8 cellular contexts compared by ENCODE assay signal in genomic region chr6:156779206-156780116, GRCh38. TPM values are rescaled to one million over a fixed set of nuclear protein-coding genes. Genes with fewer than 3 reads are reported as not detected.
A peak's percentile ranks its signal among the peaks of the same experiment; 100 is the strongest.
DNase-seq lines count a peak whose midpoint lies in the region; ATAC-seq and TF ChIP-seq lines count a peak whose summit lies in the region.

No MANE protein-coding gene starts in this region.

- H3K36me3 ChIP-seq in OCI-LY3 (replicated peaks; ENCODE audit: low read depth, low read length): no peaks in the 10 kb centered on the region
- no peaks in the 10 kb centered on the region for H3K36me3 ChIP-seq in gastroesophageal sphincter
- H3K36me3 ChIP-seq in thymus (ENCODE audit: control insufficient read depth, insufficient read depth): no peaks in the 10 kb centered on the region

- peak overlapping the region; percentile 91 for H3K9ac ChIP-seq in OCI-LY3 (ENCODE audit: low read length)

- WGBS in gastroesophageal sphincter (ENCODE audit: low coverage in 1 of 2), 2 donors: 0% methylated on average over 7 to 9 of the region's 109 CpGs
- under 1% methylated on average over 109 of the region's 109 CpGs for WGBS in thymus

- peaks cover 17% of the 10 kb centered on the region for H4K20me1 ChIP-seq in OCI-LY3 (ENCODE audit: insufficient read depth, low read length)

- ATAC-seq in GM21528 (IDR thresholded peaks at IDR 0.05; ENCODE audit: low FRiP score, unreplicated experiment) (peak; percentile 22), gastroesophageal sphincter (peak; percentile 39), GM18502 (IDR thresholded peaks at IDR 0.05; ENCODE audit: poor library complexity, unreplicated experiment) (no peak)

- peak; percentile 12 to 41 for TF ChIP-seq POLR2A in gastroesophageal sphincter (IDR thresholded peaks at IDR 0.05)

- H3K27ac ChIP-seq in OCI-LY3 (ENCODE audit: low read length) (peak overlapping the region; percentile 85), gastroesophageal sphincter (peak overlapping the region; percentile 89 to 99 (median 97)), thymus (ENCODE audit: low read depth) (peak overlapping the region; percentile 99)

- peaks cover 7% of the 10 kb centered on the region; the same call in 1 of the 2 replicates for H3K27me3 ChIP-seq in OCI-LY3 (ENCODE audit: low read depth, low read length)
- H3K27me3 ChIP-seq in gastroesophageal sphincter: no peaks in the 10 kb centered on the region
- H3K27me3 ChIP-seq in thymus (ENCODE audit: control insufficient read depth, insufficient read depth): no peaks in the 10 kb centered on the region

- H2AFZ ChIP-seq in OCI-LY3 (ENCODE audit: low read depth, low read length): no peak overlapping the region

- H3K9me3 ChIP-seq in OCI-LY3 (ENCODE audit: insufficient read depth, low read length) (no peaks in the 10 kb centered on the region), gastroesophageal sphincter (no peaks in the 10 kb centered on the region), thymus (ENCODE audit: control insufficient read depth) (no peaks in the 10 kb centered on the region)

- peaks cover 71% of the 10 kb centered on the region for H3K79me2 ChIP-seq in OCI-LY3 (ENCODE audit: low read length)

- peak overlapping the region; percentile 87 for H3K4me3 ChIP-seq in AG10803 (ENCODE audit: low read length)
- peak overlapping the region; percentile 87 for H3K4me3 ChIP-seq in OCI-LY3 (ENCODE audit: low read length)
- H3K4me3 ChIP-seq in gastroesophageal sphincter: peak overlapping the region; percentile 78 to 81
- peak overlapping the region; percentile 93 for H3K4me3 ChIP-seq in thymus (ENCODE audit: low read length)

- DNase-seq in AG10803 (ENCODE audit: low read depth): no peak
- DNase-seq in activated effector memory CD4-positive, alpha-beta T cell treated with Interleukin-2 at 50 U/mL for 16 hours: peak; percentile 47
- peak; percentile 38 for DNase-seq in occipital lobe (lab: John Stamatoyannopoulos, UW)

- TF ChIP-seq CTCF in AG10803 (conservative IDR thresholded peaks at IDR 0.05; ENCODE audit: low read length) (no peak), OCI-LY3 (IDR thresholded peaks at IDR 0.05; ENCODE audit: low read depth, low read length) (no peak), gastroesophageal sphincter (IDR thresholded peaks at IDR 0.05) (peak in 2 of 4 experiments; percentile 35 to 45)

- no peak for TF ChIP-seq EP300 in gastroesophageal sphincter (IDR thresholded peaks at IDR 0.05)

- peak overlapping the region; percentile 95 for H3K4me2 ChIP-seq in OCI-LY3 (ENCODE audit: low read length)

- peaks cover 39% of the 10 kb centered on the region for H3K4me1 ChIP-seq in OCI-LY3 (ENCODE audit: low read length)
- peaks cover 0 to 57% (median 10%) of the 10 kb centered on the region in 3 donors for H3K4me1 ChIP-seq in gastroesophageal sphincter
- H3K4me1 ChIP-seq in thymus (ENCODE audit: control insufficient read depth, insufficient read depth, low read length): peaks cover 5% of the 10 kb centered on the region

RNA-seq across cellular contexts. Expression of gene ARID1B, which starts 2.3 kb away (rescaled TPM):
- total RNA-seq in gastroesophageal sphincter: 100 to 1,000 TPM in 1 of 4 donors, 10 to 100 TPM in 3; 40.0 to 106 (median 79.7) TPM
- total RNA-seq in occipital lobe: 95.8 TPM
- polyA plus RNA-seq in thymus: 26.5 TPM
